9 cellular contexts compared by ENCODE assay signal in the genomic region with DNA sequence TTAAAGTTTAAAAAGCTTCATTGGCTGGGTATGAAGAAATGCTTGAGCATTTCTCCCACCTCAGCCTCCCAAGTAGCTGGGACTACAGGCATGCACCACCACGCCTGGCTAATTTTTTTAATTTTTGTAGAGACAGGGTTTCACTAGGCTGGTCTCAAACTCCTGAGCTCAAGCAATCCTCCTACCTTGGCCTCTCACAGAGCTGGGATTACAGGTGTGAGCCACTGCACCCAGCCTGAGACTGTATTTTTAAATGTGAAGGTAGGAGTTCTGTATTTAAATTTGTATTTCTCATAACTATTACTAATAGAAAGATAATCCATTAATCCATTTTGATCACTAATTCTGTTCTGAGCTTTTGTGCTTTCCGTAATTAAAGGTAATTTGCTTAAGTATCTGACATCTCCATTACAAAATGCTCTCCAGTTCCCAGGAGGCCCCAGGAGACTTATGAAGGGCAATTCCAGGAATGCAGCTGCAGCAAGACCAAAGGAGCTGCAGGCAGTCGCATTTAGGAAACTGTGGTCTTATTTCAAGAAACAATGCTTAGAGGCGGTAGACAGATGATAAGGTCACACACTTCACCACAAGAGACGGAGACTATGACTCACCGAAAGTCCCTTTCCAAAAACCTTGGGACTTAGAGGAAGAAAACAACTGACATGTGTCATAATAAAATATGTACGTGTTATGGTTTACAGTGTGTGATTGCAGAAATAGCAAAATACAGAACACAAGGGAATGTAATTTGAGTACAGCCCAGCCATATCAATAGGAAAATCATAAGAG. TPM values are rescaled to one million over a fixed set of nuclear protein-coding genes. Genes with fewer than 3 reads are reported as not detected.
DNase-seq lines count a peak whose midpoint lies in the region; ATAC-seq, FAIRE-seq and TF ChIP-seq lines count a peak whose summit lies in the region.
"Had no signal": no experiment of that assay in that cellular context is flagged by ENCODE, and none has a peak within 500 bp of the region (broad histone marks: within the 10 kb centered on the region; RNA-seq: fewer than 3 reads in every experiment).

No MANE protein-coding gene starts in this region.

- CTCF ChIA-PET in Calu3 (lab: Charles Lee), result interaction anchor here (0.9 to 2.3 kb wide), 3 partner anchors 9 to 38 kb away, joined by 3 to 11 read pairs (median 11); partner anchors contain the start of gene RALA
- CTCF ChIA-PET in GM12878 (lab: Yijun Ruan, JAX), result interaction anchor here (1.1 to 2.8 kb wide), 7 partner anchors 9 to 159 kb away, joined by 3 to 22 read pairs (median 8); no protein-coding TSS in a partner anchor

- H3K36me3 Mint-ChIP-seq in Calu3 (ENCODE audit: insufficient read depth, unreplicated experiment), result peaks cover 6% of the 10 kb centered on the region

- H3K27me3 ChIP-seq in GM12878 (replicated peaks in 1 of 2; ENCODE audit: control insufficient read depth in 2 of 2, insufficient read depth in 2 of 2, low read length in 1 of 2) (no peaks in the 10 kb centered on the region), lower lobe of right lung (ENCODE audit: low read depth) (no peaks in the 10 kb centered on the region), esophagus muscularis mucosa (no peaks in the 10 kb centered on the region)

- TF ChIP-seq CTCF in Calu3 (IDR thresholded peaks at IDR 0.05; ENCODE audit: unreplicated experiment) (no peak), GM12878 (IDR thresholded peaks at IDR 0.05 in 2 of 3, conservative IDR thresholded peaks at IDR 0.05 in 1 of 3; ENCODE audit: control insufficient read depth in 2 of 3, extremely low read depth in 1 of 3, insufficient read depth in 1 of 3, low read depth in 3 of 3, low read length in 3 of 3) (no peak), lower lobe of right lung (IDR thresholded peaks at IDR 0.05) (no peak), esophagus muscularis mucosa (IDR thresholded peaks at IDR 0.05) (no peak)

- no peak for TF ChIP-seq RAD21 in GM12878 (IDR thresholded peaks at IDR 0.05; ENCODE audit: insufficient read depth, low read depth, low read length)

- no TSS peak for BruUV-seq in Calu3 (replicated peaks; lab: Mats Ljungman, UMichigan)
- BruUV-seq in GM12878 (replicated peaks; lab: Mats Ljungman, UMichigan), result no TSS peak

- H3K4me1 ChIP-seq in GM12878 (ENCODE audit: control insufficient read depth, insufficient read depth, low read length), result peaks cover 5% of the 10 kb centered on the region; the same call in 1 of the 2 replicates
- H3K4me1 ChIP-seq in lower lobe of right lung, result peaks cover 14% of the 10 kb centered on the region
- H3K4me1 ChIP-seq in esophagus muscularis mucosa, result peaks cover 0 to 7% (median 0%) of the 10 kb centered on the region in 4 donors

- H3K27ac ChIP-seq in GM12878 (ENCODE audit: control insufficient read depth, insufficient read depth) (no peak overlapping the region), lower lobe of right lung (peak overlapping the region; percentile 28), esophagus muscularis mucosa (replicated peaks in 1 of 4) (no peak overlapping the region)

- H3K27ac Mint-ChIP-seq in Calu3 (ENCODE audit: unreplicated experiment), result peak overlapping the region; percentile 54

- intact Hi-C loops in Calu3 (cut with micrococcal nuclease; ENCODE audit: unreplicated experiment), result loop anchor here (1.0 kb wide), 1 partner anchor 15 kb away; no protein-coding TSS in a partner anchor
- intact Hi-C loops in GM12878 (cut with micrococcal nuclease; ENCODE audit: unreplicated experiment), result no loop called here
- intact Hi-C loops in lower lobe of right lung (cut with DNase I), result loop anchor here (5.0 kb wide), 1 partner anchor 153 kb away; no protein-coding TSS in a partner anchor
- intact Hi-C loops in esophagus muscularis mucosa (cut with DNase I), result no loop called here

- FAIRE-seq in GM12878 (lab: Jason Lieb, UNC), result peak; percentile 66
- FAIRE-seq: TTC549 had no signal

- no peaks in the 10 kb centered on the region for H3K9me3 ChIP-seq in GM12878 (replicated peaks; ENCODE audit: control insufficient read depth, insufficient read depth, low read length)
- no peaks in the 10 kb centered on the region for H3K9me3 ChIP-seq in lower lobe of right lung
- H3K9me3 ChIP-seq in esophagus muscularis mucosa, result no peaks in the 10 kb centered on the region

- no peak overlapping the region for H3K4me3 ChIP-seq in GM12878
- H3K4me3 ChIP-seq in lower lobe of right lung, result no peak overlapping the region
- H3K4me3 ChIP-seq in esophagus muscularis mucosa, result no peak overlapping the region

- RAD21 ChIA-PET in GM12878 (lab: Charles Lee; ENCODE audit: unreplicated experiment), result interaction anchor here (0.7 to 2.5 kb wide), 9 partner anchors 9 to 307 kb away, joined by 3 to 18 read pairs (median 5); no protein-coding TSS in a partner anchor

- TF ChIP-seq POLR2A in GM12878 (IDR thresholded peaks at IDR 0.05; ENCODE audit: low read depth, low read length) (no peak), esophagus muscularis mucosa (IDR thresholded peaks at IDR 0.05; ENCODE audit: low read depth) (no peak)

- H3K36me3 ChIP-seq in GM12878 (ENCODE audit: control insufficient read depth in 2 of 2, insufficient read depth in 2 of 2, low read length in 1 of 2), result no peaks in the 10 kb centered on the region
- no peaks in the 10 kb centered on the region for H3K36me3 ChIP-seq in lower lobe of right lung
- H3K36me3 ChIP-seq in esophagus muscularis mucosa, result no peaks in the 10 kb centered on the region

- no peaks in the 10 kb centered on the region for H3K79me2 ChIP-seq in GM12878 (ENCODE audit: control insufficient read depth, insufficient read depth, low read length)

- SMC1A ChIA-PET in GM12878 (lab: Charles Lee; ENCODE audit: uncharacterized antibody, unreplicated experiment), result interaction anchor here (0.8 to 3.0 kb wide), 19 partner anchors 10 to 159 kb away, joined by 3 to 25 read pairs (median 5); no protein-coding TSS in a partner anchor

- H3K27me3 Mint-ChIP-seq in Calu3 (ENCODE audit: unreplicated experiment), result no peaks in the 10 kb centered on the region

- no peak overlapping the region for H3K4me3 Mint-ChIP-seq in Calu3 (ENCODE audit: low read depth, unreplicated experiment)

- H3K9ac ChIP-seq in GM12878 (ENCODE audit: control insufficient read depth, insufficient read depth, low read length), result no peak overlapping the region

- no peak overlapping the region for H2AFZ ChIP-seq in GM12878 (ENCODE audit: control insufficient read depth, low read depth, low read length)

- H4K20me1 ChIP-seq in GM12878 (ENCODE audit: control insufficient read depth, insufficient read depth), result no peaks in the 10 kb centered on the region

- 18% methylated on average over 7 of the region's 7 CpGs for WGBS in GM12878 (ENCODE audit: insufficient coverage, insufficient replicate concordance, low lambda C conversion rate, missing lambda C conversion rate)
- 47% methylated on average over 7 of the region's 7 CpGs for WGBS in esophagus muscularis mucosa

- H3K4me1 Mint-ChIP-seq in Calu3 (ENCODE audit: low read depth, unreplicated experiment), result peaks cover 19% of the 10 kb centered on the region

- POLR2A ChIA-PET in GM12878 (lab: Charles Lee), result interaction anchor here (0.7 to 1.4 kb wide), 2 partner anchors 16 to 143 kb away, joined by 3 read pairs; no protein-coding TSS in a partner anchor

- H3K9me3 Mint-ChIP-seq in Calu3 (ENCODE audit: low read depth, unreplicated experiment), result no peaks in the 10 kb centered on the region

- in situ Hi-C loops in GM12878 (cut with MboI), result no loop called here

- no peak overlapping the region for H3K4me2 ChIP-seq in GM12878 (ENCODE audit: control insufficient read depth, insufficient read depth)

- peak; percentile 90 to 96 for TF ChIP-seq EP300 in GM12878 (IDR thresholded peaks at IDR 0.05; ENCODE audit: borderline replicate concordance in 1 of 2, control insufficient read depth in 1 of 2, low read depth in 2 of 2, low read length in 2 of 2)
- TF ChIP-seq EP300 in esophagus muscularis mucosa (IDR thresholded peaks at IDR 0.05), result no peak

- DNase-seq in Calu3, result peak; percentile 58
- peak; percentile 48 for DNase-seq in T follicular helper cell (ENCODE audit: low read depth)
- DNase-seq in GM12878 (ENCODE audit: low read depth, low spot score), result peak; percentile 45
- no peak for DNase-seq in lower lobe of right lung
- peak; percentile 81 for DNase-seq in stromal cell of bone marrow (ENCODE audit: low read depth)
- DNase-seq in esophagus muscularis mucosa (ENCODE audit: extremely low spot score), result no peak

- ATAC-seq in GM21381 (IDR thresholded peaks at IDR 0.05; ENCODE audit: unreplicated experiment) (peak; percentile 93), HG03575 (IDR thresholded peaks at IDR 0.05; ENCODE audit: extremely low read depth, insufficient number of reproducible peaks, low FRiP score, unreplicated experiment) (peak; percentile 83), GM12878 (peak; percentile 94), lower lobe of right lung (peak; percentile 84 to 86)

RNA-seq across cellular contexts. Expression of gene YAE1, which starts 23.3 kb away (rescaled TPM):
- total RNA-seq in Calu3 (2022) (37.0 and 39.2 TPM in 2 replicates), GM12878 (2014; rRNA removed) (17.5 and 22.5 TPM in 2 replicates), GM12878 (2014; rRNA removed; fragmentation: Illumina TruSeq; extraction: Trizol) (22.0 and 22.5 TPM in 2 replicates), GM12878 (2021) (12.3 and 13.5 TPM in 2 replicates), lower lobe of right lung (18.1 TPM), esophagus muscularis mucosa (10 to 100 TPM; 13.3 to 18.5 (median 17.0) TPM)
- total RNA-seq in GM12878 (2013; cell fraction: nucleolus; rRNA removed), result 83.8 and 93.1 TPM in 2 replicates
- 4.1 TPM for polyA plus RNA-seq in GM12878 (2011; ENCODE audit: low read depth)
- polyA plus RNA-seq in GM12878 (2011; rRNA removed) (28.5 and 42.1 TPM in 2 replicates), GM12878 (2014; fragmentation: Illumina TruSeq; extraction: Trizol) (18.2 and 19.7 TPM in 2 replicates), GM12878 (2014; fragmentation: Nextera tagmentation; extraction: Ambion mirVana) (10 to 100 TPM; 33.5 to 35.8 TPM), GM12878 (2014; rRNA removed) (18.2 and 21.0 TPM in 2 replicates), GM12878 (2016; fragmentation: Nextera tagmentation; extraction: Ambion mirVana) (10 to 100 TPM; 23.9 to 25.4 TPM)
- polyA plus RNA-seq in GM12878 (2011; cell fraction: cytosol; rRNA removed), result 5.7 and 7.6 TPM in 2 replicates
- polyA plus RNA-seq in GM12878 (2011; cell fraction: nucleus; rRNA removed), result 12.9 and 14.5 TPM in 2 replicates
- polyA plus RNA-seq in GM12878 (2012), result 9.1 and 11.7 TPM in 2 replicates
- polyA minus RNA-seq in GM12878 (2011; rRNA and poly(A)+ RNA removed), result 8.6 and 18.0 TPM in 2 replicates
- 3.2 and 11.3 TPM in 2 replicates for polyA minus RNA-seq in GM12878 (2011; cell fraction: cytosol; rRNA and poly(A)+ RNA removed)
- polyA minus RNA-seq in GM12878 (2011; cell fraction: nucleus; rRNA and poly(A)+ RNA removed), result 18.0 and 29.3 TPM in 2 replicates

RNA-seq across cellular contexts. Expression of gene RALA, which starts 33.9 kb away (rescaled TPM):
- total RNA-seq in Calu3 (2022), result 58.1 and 64.8 TPM in 2 replicates
- 14.2 and 15.5 TPM in 2 replicates for total RNA-seq in GM12878 (2013; cell fraction: nucleolus; rRNA removed)
- 7.5 and 8.7 TPM in 2 replicates for total RNA-seq in GM12878 (2014; rRNA removed)
- total RNA-seq in GM12878 (2014; rRNA removed; fragmentation: Illumina TruSeq; extraction: Trizol), result 23.5 and 26.3 TPM in 2 replicates
- total RNA-seq in GM12878 (2021), result 22.7 and 27.8 TPM in 2 replicates
- polyA plus RNA-seq in GM12878 (2011; ENCODE audit: low read depth), result 11.7 TPM
- 34.6 and 40.7 TPM in 2 replicates for polyA plus RNA-seq in GM12878 (2011; rRNA removed)
- polyA plus RNA-seq in GM12878 (2011; cell fraction: cytosol; rRNA removed), result 11.8 and 12.1 TPM in 2 replicates
- polyA plus RNA-seq in GM12878 (2011; cell fraction: nucleus; rRNA removed), result 9.0 and 11.2 TPM in 2 replicates
- 19.9 and 20.0 TPM in 2 replicates for polyA plus RNA-seq in GM12878 (2012)
- 29.9 and 38.2 TPM in 2 replicates for polyA plus RNA-seq in GM12878 (2014; fragmentation: Illumina TruSeq; extraction: Trizol)
- polyA plus RNA-seq in GM12878 (2014; fragmentation: Nextera tagmentation; extraction: Ambion mirVana), result 10 to 100 TPM in 1 of 2 experiments, 1 to 10 TPM in 1; 8.1 to 13.3 TPM
- 17.8 and 20.6 TPM in 2 replicates for polyA plus RNA-seq in GM12878 (2014; rRNA removed)
- 10 to 100 TPM; 48.8 to 53.3 TPM for polyA plus RNA-seq in GM12878 (2016; fragmentation: Nextera tagmentation; extraction: Ambion mirVana)
- 19.5 and 38.1 TPM in 2 replicates for polyA minus RNA-seq in GM12878 (2011; rRNA and poly(A)+ RNA removed)
- 13.4 and 14.6 TPM in 2 replicates for polyA minus RNA-seq in GM12878 (2011; cell fraction: cytosol; rRNA and poly(A)+ RNA removed)
- polyA minus RNA-seq in GM12878 (2011; cell fraction: nucleus; rRNA and poly(A)+ RNA removed), result 13.9 and 33.6 TPM in 2 replicates
- total RNA-seq in lower lobe of right lung, result 48.0 TPM
- 10 to 100 TPM; 12.3 to 25.1 (median 19.6) TPM for total RNA-seq in esophagus muscularis mucosa

Comparison
In these comparisons a context has a peak if more than half of its experiments do, and no peak if none do; other contexts are left out.
1. DNase-seq: peak in Calu3 (single experiment), T follicular helper cell (single experiment), GM12878 (single experiment) and stromal cell of bone marrow (single experiment); none in lower lobe of right lung (single experiment) and esophagus muscularis mucosa (single experiment).
2. intact Hi-C loops: an anchor here in Calu3 (1.0 kb wide) and lower lobe of right lung (5.0 kb wide); none called in GM12878 and esophagus muscularis mucosa.
3. Peak in every context shown above with its lines, with median percentiles within 50 percentile points of each other: ATAC-seq.